27 cellular contexts compared by ENCODE assay signal in genomic region chr4:176646311-176646710, GRCh38.
"Had no signal": no experiment of that assay in that cellular context is flagged by ENCODE, and none has a peak within 500 bp of the region (broad histone marks: within the 10 kb centered on the region; RNA-seq: fewer than 3 reads in every experiment).

No MANE protein-coding gene starts in this region.

- H3K4me1 ChIP-seq: left lung, lower lobe of right lung, pancreas, prostate gland, spleen, suprapubic skin, tibial artery, upper lobe of right lung had no signal

- H3K27me3 Mint-ChIP-seq: naive thymus-derived CD4-positive, alpha-beta T cell; natural killer cell treated with Interleukin-12 subunit alpha and Interleukin-12 subunit beta and Interleukin-15 and Interleukin-18, amount 100 ng/mL, for 72 hours; stimulated activated naive CD8-positive, alpha-beta T cell treated with anti-CD3 and anti-CD28 coated beads, Interleukin-15, Interleukin-2, amounts not matched to agents 100 ng/mL and 50 ng/mL, for 24 hours had no signal

- H3K27ac ChIP-seq: left lung, lower lobe of right lung, pancreas, prostate gland, spleen, suprapubic skin, thoracic aorta, tibial artery, upper lobe of right lung had no signal

- H3K4me3 ChIP-seq: left lung, lower lobe of right lung, pancreas, prostate gland, spleen, suprapubic skin, thoracic aorta, tibial artery, upper lobe of right lung had no signal

- H3K9me3 Mint-ChIP-seq: stimulated activated naive CD8-positive, alpha-beta T cell treated with anti-CD3 and anti-CD28 coated beads, Interleukin-15, Interleukin-2, amounts not matched to agents 100 ng/mL and 50 ng/mL, for 24 hours had no signal

- H3K9me3 ChIP-seq: left lung, lower lobe of right lung, pancreas, prostate gland, spleen, suprapubic skin, thoracic aorta, tibial artery, upper lobe of right lung had no signal

- H3K36me3 Mint-ChIP-seq: mesothelial cell of epicardium; naive thymus-derived CD4-positive, alpha-beta T cell; natural killer cell treated with Interleukin-12 subunit alpha and Interleukin-12 subunit beta and Interleukin-15 and Interleukin-18, amount 100 ng/mL, for 72 hours; stimulated activated effector memory CD8-positive, alpha-beta T cell treated with anti-CD3 and anti-CD28 coated beads, Interleukin-12 subunit alpha, Interleukin-12 subunit beta, amount 100 ng/mL, for 72 hours had no signal

- ATAC-seq: left colon; left lung; lower lobe of right lung; naive thymus-derived CD4-positive, alpha-beta T cell; natural killer cell treated with Interleukin-12 subunit alpha and Interleukin-12 subunit beta and Interleukin-15 and Interleukin-18, amount 100 ng/mL, for 72 hours; pancreas; right cardiac atrium; sciatic nerve; stimulated activated effector memory CD8-positive, alpha-beta T cell treated with anti-CD3 and anti-CD28 coated beads, Interleukin-12 subunit alpha, Interleukin-12 subunit beta, amount 100 ng/mL, for 72 hours; upper lobe of right lung had no signal

- H3K36me3 ChIP-seq: left lung, lower lobe of right lung, pancreas, prostate gland, spleen, suprapubic skin, thoracic aorta, tibial artery, upper lobe of right lung had no signal

- H3K27ac Mint-ChIP-seq: mesothelial cell of epicardium; naive thymus-derived CD4-positive, alpha-beta T cell; natural killer cell treated with Interleukin-12 subunit alpha and Interleukin-12 subunit beta and Interleukin-15 and Interleukin-18, amount 100 ng/mL, for 72 hours; stimulated activated effector memory CD8-positive, alpha-beta T cell treated with anti-CD3 and anti-CD28 coated beads, Interleukin-12 subunit alpha, Interleukin-12 subunit beta, amount 100 ng/mL, for 72 hours; stimulated activated naive CD8-positive, alpha-beta T cell treated with anti-CD3 and anti-CD28 coated beads, Interleukin-15, Interleukin-2, amounts not matched to agents 100 ng/mL and 50 ng/mL, for 24 hours had no signal

- H3K4me3 Mint-ChIP-seq: mesothelial cell of epicardium; naive thymus-derived CD4-positive, alpha-beta T cell; natural killer cell treated with Interleukin-12 subunit alpha and Interleukin-12 subunit beta and Interleukin-15 and Interleukin-18, amount 100 ng/mL, for 72 hours; stimulated activated effector memory CD8-positive, alpha-beta T cell treated with anti-CD3 and anti-CD28 coated beads, Interleukin-12 subunit alpha, Interleukin-12 subunit beta, amount 100 ng/mL, for 72 hours; stimulated activated naive CD8-positive, alpha-beta T cell treated with anti-CD3 and anti-CD28 coated beads, Interleukin-15, Interleukin-2, amounts not matched to agents 100 ng/mL and 50 ng/mL, for 24 hours had no signal

- H3K4me1 Mint-ChIP-seq: naive thymus-derived CD4-positive, alpha-beta T cell; stimulated activated effector memory CD8-positive, alpha-beta T cell treated with anti-CD3 and anti-CD28 coated beads, Interleukin-12 subunit alpha, Interleukin-12 subunit beta, amount 100 ng/mL, for 72 hours had no signal

- H3K27me3 ChIP-seq: left lung, pancreas, spleen, suprapubic skin, tibial artery, upper lobe of right lung had no signal

- DNase-seq: hippocampal formation; kidney; left colon; left lung; lower lobe of right lung; mesendoderm; naive thymus-derived CD4-positive, alpha-beta T cell; nucleus accumbens; pancreas; posterior cingulate gyrus; retina; right cardiac atrium; small intestine; spleen; stimulated activated CD4-positive, alpha-beta T cell treated with anti-CD3 and anti-CD28 coated beads, Interleukin-4, amount 100 ng/mL, for 24 hours; stimulated activated naive CD4-positive, alpha-beta T cell; tibial artery; trophoblast cell; upper lobe of right lung had no signal
